22 cellular contexts compared by ENCODE assay signal in the genomic region with DNA sequence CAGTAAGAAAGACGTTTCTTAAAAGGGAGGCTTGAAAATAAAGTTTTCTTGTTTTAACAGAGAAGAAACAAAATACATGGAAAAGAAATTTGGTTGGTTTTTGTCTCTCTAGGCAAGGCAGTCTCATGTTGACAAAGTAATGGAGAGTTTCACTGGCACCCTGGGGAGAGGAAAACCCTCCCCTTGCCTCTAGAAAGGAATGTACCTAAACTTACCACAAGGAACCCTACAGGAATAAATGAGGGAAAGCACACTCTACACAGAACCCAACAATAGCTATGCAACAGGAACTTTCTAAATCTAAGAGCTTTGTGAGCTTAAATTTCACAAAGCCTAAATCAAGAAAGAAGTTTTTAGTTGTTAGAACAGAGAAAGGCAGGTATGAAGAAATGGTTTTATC. TPM values are rescaled to one million over a fixed set of nuclear protein-coding genes. Genes with fewer than 3 reads are reported as not detected.
DNase-seq lines count a peak whose midpoint lies in the region; ATAC-seq and TF ChIP-seq lines count a peak whose summit lies in the region.
"Had no signal": no experiment of that assay in that cellular context is flagged by ENCODE, and none has a peak within 500 bp of the region (broad histone marks: within the 10 kb centered on the region; RNA-seq: fewer than 3 reads in every experiment).

No MANE protein-coding gene starts in this region.

- H3K36me3 Mint-ChIP-seq in chondrocyte (ENCODE audit: low read depth), result peaks cover 2% of the 10 kb centered on the region
- H3K36me3 Mint-ChIP-seq: CD4-positive, CD25-positive, alpha-beta regulatory T cell; stimulated activated effector memory CD8-positive, alpha-beta T cell treated with anti-CD3 and anti-CD28 coated beads, Interleukin-12 subunit alpha, Interleukin-12 subunit beta, amount 100 ng/mL, for 72 hours had no signal

- DNase-seq in Right ventricle myocardium superior (no peak), cardiac septum (ENCODE audit: low spot score) (no peak), chondrocyte (ENCODE audit: low spot score) (no peak), iPS-NIHi7 (ENCODE audit: extremely low spot score) (peak; percentile 52), retina (no peak), ureter (ENCODE audit: low spot score) (no peak), NCI-H187 (lab: John Stamatoyannopoulos, UW) (no peak)
- DNase-seq: activated CD4-positive, alpha-beta T cell treated with anti-CD3 and anti-CD28 coated beads for 36 hours; activated CD8-positive, alpha-beta memory T cell treated with anti-CD3 and anti-CD28 coated beads, Interleukin-2, amount 50 U/mL, for 48 hours; activated naive CD4-positive, alpha-beta T cell treated with anti-CD3 and anti-CD28 coated beads, Interleukin-2, amount 50 U/mL, for 16 hours; CD4-positive, CD25-positive, alpha-beta regulatory T cell; DND-41; effector CD4-positive, alpha-beta T cell; head of caudate nucleus; Kasumi-1; NCI-H146; NCI-H446 treated with DMSO at 0.1 percent for 48 hours; SIG-M5; small intestine had no signal

- intact Hi-C loops in Right ventricle myocardium superior (cut with DNase I), result no loop called here
- intact Hi-C loops in cardiac septum (cut with DNase I), result no loop called here

- H3K27ac Mint-ChIP-seq in chondrocyte (ENCODE audit: unreplicated experiment), result peak overlapping the region; percentile 95
- H3K27ac Mint-ChIP-seq: activated CD4-positive, alpha-beta T cell treated with anti-CD3 and anti-CD28 coated beads for 36 hours; CD4-positive, CD25-positive, alpha-beta regulatory T cell; stimulated activated effector memory CD8-positive, alpha-beta T cell treated with anti-CD3 and anti-CD28 coated beads, Interleukin-12 subunit alpha, Interleukin-12 subunit beta, amount 100 ng/mL, for 72 hours; type B pancreatic cell had no signal

- peaks cover 70% of the 10 kb centered on the region for H3K4me1 Mint-ChIP-seq in chondrocyte (ENCODE audit: low read depth)
- H3K4me1 Mint-ChIP-seq: activated CD4-positive, alpha-beta T cell treated with anti-CD3 and anti-CD28 coated beads for 36 hours; CD4-positive, CD25-positive, alpha-beta regulatory T cell; stimulated activated effector memory CD8-positive, alpha-beta T cell treated with anti-CD3 and anti-CD28 coated beads, Interleukin-12 subunit alpha, Interleukin-12 subunit beta, amount 100 ng/mL, for 72 hours had no signal

- peak; percentile 37 for TF ChIP-seq CTCF in chondrocyte (IDR thresholded peaks at IDR 0.05)

- H3K9me3 Mint-ChIP-seq in chondrocyte (ENCODE audit: low read depth), result no peaks in the 10 kb centered on the region

- ATAC-seq in Right ventricle myocardium superior (ENCODE audit: poor library complexity), result peak; percentile 66
- no peak for ATAC-seq in activated CD4-positive, CD25-positive, alpha-beta regulatory T cell treated with anti-CD3 and anti-CD28 coated beads, Interleukin-2, amount 50 U/mL, for 24 hours
- ATAC-seq: activated CD4-positive, alpha-beta T cell treated with anti-CD3 and anti-CD28 coated beads for 36 hours; stimulated activated effector memory CD8-positive, alpha-beta T cell treated with anti-CD3 and anti-CD28 coated beads, Interleukin-12 subunit alpha, Interleukin-12 subunit beta, amount 100 ng/mL, for 72 hours had no signal

- peak overlapping the region; percentile 35 for H3K4me3 Mint-ChIP-seq in chondrocyte (ENCODE audit: unreplicated experiment)
- H3K4me3 Mint-ChIP-seq: activated CD4-positive, alpha-beta T cell treated with anti-CD3 and anti-CD28 coated beads for 36 hours; stimulated activated effector memory CD8-positive, alpha-beta T cell treated with anti-CD3 and anti-CD28 coated beads, Interleukin-12 subunit alpha, Interleukin-12 subunit beta, amount 100 ng/mL, for 72 hours; type B pancreatic cell had no signal

- H3K27me3 Mint-ChIP-seq in chondrocyte (ENCODE audit: low read depth), result no peaks in the 10 kb centered on the region
- H3K27me3 Mint-ChIP-seq: activated CD4-positive, alpha-beta T cell treated with anti-CD3 and anti-CD28 coated beads for 36 hours; CD4-positive, CD25-positive, alpha-beta regulatory T cell had no signal

RNA-seq across cellular contexts. Expression of a gene that starts 37.0 kb away (rescaled TPM):
- total RNA-seq in Right ventricle myocardium superior (13.5 TPM), cardiac septum (16.4 TPM), chondrocyte (11.8 to 23.4 TPM (median 12.1 TPM) in 3 replicates), ureter (8.0 TPM)
- total RNA-seq: activated CD4-positive, alpha-beta T cell treated with anti-CD3 and anti-CD28 coated beads for 36 hours; CD4-positive, CD25-positive, alpha-beta regulatory T cell had no signal
